27 cellular contexts compared by ENCODE assay signal in the genomic region with DNA sequence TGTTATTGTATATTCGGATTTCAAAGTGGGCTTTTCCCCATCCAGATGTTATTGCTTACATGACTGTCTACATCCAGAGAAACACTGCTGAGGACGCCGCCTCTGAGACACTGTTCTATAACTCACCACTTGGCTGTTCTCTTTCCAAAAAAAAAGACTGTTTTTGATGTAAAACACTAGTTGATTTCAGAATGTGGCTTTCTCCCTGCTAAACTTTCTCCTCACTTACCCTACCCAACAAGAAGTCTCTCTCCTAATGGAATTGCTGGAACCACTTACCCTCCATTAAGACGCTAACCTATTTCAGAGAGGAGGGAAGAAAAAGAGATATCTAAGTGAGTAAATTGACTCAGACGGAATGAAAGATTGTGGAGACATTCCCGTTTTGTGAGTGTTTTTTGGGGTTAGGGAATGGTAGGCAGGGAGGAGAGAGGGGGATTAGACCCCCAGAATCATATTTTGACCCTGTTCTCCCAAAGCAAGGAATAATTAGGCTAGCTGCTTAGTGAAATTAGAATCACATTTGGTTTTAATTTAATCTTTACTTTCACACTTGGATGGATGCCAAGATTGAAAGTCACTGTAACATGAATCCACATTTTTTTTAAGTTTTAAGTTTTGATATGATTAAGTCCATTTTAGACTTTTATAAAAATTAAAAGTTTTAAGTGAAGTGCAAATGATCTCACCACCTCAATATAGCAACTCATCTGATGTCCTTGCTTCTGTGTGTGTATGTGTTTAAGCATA.
A peak's percentile ranks its signal among the peaks of the same experiment; 100 is the strongest.
DNase-seq lines count a peak whose midpoint lies in the region; ATAC-seq and TF ChIP-seq lines count a peak whose summit lies in the region.
"Had no signal": no experiment of that assay in that cellular context is flagged by ENCODE, and none has a peak within 500 bp of the region (broad histone marks: within the 10 kb centered on the region; RNA-seq: fewer than 3 reads in every experiment).

No MANE protein-coding gene starts in this region.

- peak overlapping the region; percentile 91 to 96 (median 93) for H3K27ac Mint-ChIP-seq in nephron
- H3K27ac Mint-ChIP-seq: activated CD4-positive, alpha-beta memory T cell treated with anti-CD3 and anti-CD28 coated beads, Interleukin-2, amount 10 ng/mL, durations not matched to agents 7 days and 5 days; activated naive CD8-positive, alpha-beta T cell had no signal

- H3K4me3 Mint-ChIP-seq in nephron, result peak overlapping the region in 2 of 3 experiments; percentile 26 to 30
- H3K4me3 Mint-ChIP-seq: activated CD4-positive, alpha-beta memory T cell treated with anti-CD3 and anti-CD28 coated beads, Interleukin-2, amount 10 ng/mL, durations not matched to agents 7 days and 5 days; activated naive CD8-positive, alpha-beta T cell had no signal

- H2AFZ ChIP-seq in SK-N-SH (ENCODE audit: low read depth), result peak overlapping the region; percentile 57; the same call in 1 of the 2 replicates

- no peaks in the 10 kb centered on the region for H3K36me3 ChIP-seq in SK-N-SH (replicated peaks in 1 of 2; ENCODE audit: control insufficient read depth in 1 of 2, insufficient read depth in 2 of 2, low read length in 1 of 2)
- H3K36me3 ChIP-seq: ascending aorta, prostate gland, upper lobe of right lung had no signal

- no peaks in the 10 kb centered on the region for H3K27me3 Mint-ChIP-seq in nephron (ENCODE audit: low read depth)
- H3K27me3 Mint-ChIP-seq: activated CD4-positive, alpha-beta memory T cell treated with anti-CD3 and anti-CD28 coated beads, Interleukin-2, amount 10 ng/mL, durations not matched to agents 7 days and 5 days had no signal

- no peaks in the 10 kb centered on the region for H3F3A ChIP-seq in SK-N-SH (replicated peaks; ENCODE audit: insufficient read depth)

- no peaks in the 10 kb centered on the region for H3K36me3 Mint-ChIP-seq in nephron (ENCODE audit: low read depth)
- H3K36me3 Mint-ChIP-seq: activated naive CD8-positive, alpha-beta T cell had no signal

- WGBS in SK-N-SH (ENCODE audit: low lambda C conversion rate), result 23% methylated on average over 6 of the region's 6 CpGs

- peak in 1 of 2 experiments; percentile 16; a peak in 1 of 4 replicates for TF ChIP-seq EP300 in SK-N-SH (IDR thresholded peaks at IDR 0.05; ENCODE audit: borderline replicate concordance in 1 of 2, low read depth in 1 of 2, low read length in 1 of 2)

- DNase-seq in AG04450 (ENCODE audit: low read depth, low spot score) (peak; percentile 72), SK-N-SH (peak; percentile 30), fibroblast of the aortic adventitia (ENCODE audit: low read depth) (peak; percentile 77), ureter (ENCODE audit: low spot score) (no peak), DMS114 treated with DMSO at 0.1 percent for 48 hours (lab: John Stamatoyannopoulos, UW; ENCODE audit: unreplicated experiment) (no peak), SHP77 (lab: John Stamatoyannopoulos, UW) (no peak)
- DNase-seq: ACHN; activated CD4-positive, alpha-beta memory T cell treated with anti-CD3 and anti-CD28 coated beads, Interleukin-2, amount 10 ng/mL, durations not matched to agents 7 days and 5 days; activated CD4-positive, CD25-positive, alpha-beta regulatory T cell treated with anti-CD3 and anti-CD28 coated beads, Interleukin-2, amount 50 U/mL, for 72 hours; C1 segment of cervical spinal cord; central memory CD4-positive, alpha-beta T cell; dermis blood vessel endothelial cell; hippocampal formation; NCI-H1092 treated with DMSO at 0.1 percent for 48 hours; NCI-H187 treated with DMSO at 0.1 percent for 48 hours; NCI-H226; stimulated activated CD8-positive, alpha-beta memory T cell treated with anti-CD3 and anti-CD28 coated beads, Interleukin-4, amount 100 ng/mL, for 48 hours; T-helper 1 cell; upper lobe of right lung had no signal

- H4K20me1 ChIP-seq in SK-N-SH (ENCODE audit: insufficient read depth), result no peaks in the 10 kb centered on the region

- no peaks in the 10 kb centered on the region for H3K79me2 ChIP-seq in SK-N-SH (ENCODE audit: insufficient read depth)

- H3K9ac ChIP-seq in SK-N-SH, result no peak overlapping the region

- H3K9me3 ChIP-seq in AG04450 (ENCODE audit: control insufficient read depth, insufficient read depth, low read length) (no peaks in the 10 kb centered on the region), SK-N-SH (no peaks in the 10 kb centered on the region)
- H3K9me3 ChIP-seq: ascending aorta, prostate gland, upper lobe of right lung had no signal

- POLR2A ChIA-PET in AG04450 (lab: Yijun Ruan, JAX), result no interaction called here
- POLR2A ChIA-PET in SK-N-SH (lab: Yijun Ruan, JAX), result no interaction called here

- peak overlapping the region; percentile 28 for H3K4me3 ChIP-seq in AG04450 (ENCODE audit: low read depth, low read length)
- H3K4me3 ChIP-seq in SK-N-SH (ENCODE audit: low read depth in 2 of 2, low read length in 1 of 2), result peak overlapping the region in 1 of 2 experiments; percentile 9; a peak in 3 of 4 replicates
- no peak overlapping the region for H3K4me3 ChIP-seq in fibroblast of the aortic adventitia (ENCODE audit: low read depth, low read length)
- H3K4me3 ChIP-seq: ascending aorta, GM12878, lung, prostate gland, upper lobe of right lung had no signal

- H3K9me2 ChIP-seq in SK-N-SH, result no peaks in the 10 kb centered on the region

- TF ChIP-seq CTCF in AG04450 (IDR thresholded peaks at IDR 0.05; ENCODE audit: low read depth, low read length), result no peak
- no peak for TF ChIP-seq CTCF in SK-N-SH (IDR thresholded peaks at IDR 0.05)
- peak; percentile 24 for TF ChIP-seq CTCF in fibroblast of the aortic adventitia (IDR thresholded peaks at IDR 0.05; ENCODE audit: insufficient read depth, low read length)
- no peak for TF ChIP-seq CTCF in nephron (IDR thresholded peaks at IDR 0.05; ENCODE audit: unreplicated experiment in 3 of 3)

- TF ChIP-seq RAD21 in SK-N-SH (IDR thresholded peaks at IDR 0.05; ENCODE audit: low read length), result no peak

- H3K9me3 Mint-ChIP-seq in nephron, result no peaks in the 10 kb centered on the region
- H3K9me3 Mint-ChIP-seq: activated CD4-positive, alpha-beta memory T cell treated with anti-CD3 and anti-CD28 coated beads, Interleukin-2, amount 10 ng/mL, durations not matched to agents 7 days and 5 days had no signal

- CTCF ChIA-PET in AG04450 (lab: Charles Lee) (no interaction called here), SK-N-SH (lab: Yijun Ruan, JAX) (interaction anchor here (0.9 kb wide), 2 partner anchors 19 to 345 kb away, joined by 3 to 4 read pairs; no protein-coding TSS in a partner anchor)

- H3K27me3 ChIP-seq in AG04450 (ENCODE audit: control insufficient read depth, insufficient read depth, low read length) (no peaks in the 10 kb centered on the region), SK-N-SH (ENCODE audit: insufficient read depth) (no peaks in the 10 kb centered on the region)
- H3K27me3 ChIP-seq: ascending aorta, upper lobe of right lung had no signal

- peaks cover 34% of the 10 kb centered on the region for H3K4me1 Mint-ChIP-seq in nephron

- peak overlapping the region; percentile 64; the same call in 1 of the 2 replicates for H3K4me2 ChIP-seq in SK-N-SH

- peaks cover 0 to 23% of the 10 kb centered on the region in 2 experiments; a peak in 2 of 4 replicates for H3K4me1 ChIP-seq in SK-N-SH (ENCODE audit: control insufficient read depth in 1 of 2, insufficient read depth in 2 of 2, low read depth in 1 of 2, low read length in 1 of 2)
- H3K4me1 ChIP-seq: prostate gland had no signal

- H3K27ac ChIP-seq in AG04450 (ENCODE audit: low read depth, low read length) (peak overlapping the region; percentile 63), SK-N-SH (ENCODE audit: low read depth in 2 of 2, low read length in 1 of 2) (peak overlapping the region; percentile 70 to 86; a peak in 3 of 4 replicates)
- H3K27ac ChIP-seq: ascending aorta, upper lobe of right lung had no signal

- no peak for ATAC-seq in GM18498 (IDR thresholded peaks at IDR 0.05; ENCODE audit: unreplicated experiment)
- ATAC-seq: GM12878, HCT116, upper lobe of right lung had no signal

TF ChIP-seq in SK-N-SH, 30 proteins besides CTCF, POLR2A, EP300 and RAD21 (continues in another document):
- no peak for TF ChIP-seq RXRA (IDR thresholded peaks at IDR 0.05; ENCODE audit: borderline replicate concordance, low read depth)
- TF ChIP-seq MEF2A (IDR thresholded peaks at IDR 0.05; ENCODE audit: borderline replicate concordance, low read depth), result no peak
- no peak for TF ChIP-seq ELF1 (IDR thresholded peaks at IDR 0.05)
- no peak for TF ChIP-seq GABPA (IDR thresholded peaks at IDR 0.05; ENCODE audit: low read depth)
- TF ChIP-seq, protein P1, sequence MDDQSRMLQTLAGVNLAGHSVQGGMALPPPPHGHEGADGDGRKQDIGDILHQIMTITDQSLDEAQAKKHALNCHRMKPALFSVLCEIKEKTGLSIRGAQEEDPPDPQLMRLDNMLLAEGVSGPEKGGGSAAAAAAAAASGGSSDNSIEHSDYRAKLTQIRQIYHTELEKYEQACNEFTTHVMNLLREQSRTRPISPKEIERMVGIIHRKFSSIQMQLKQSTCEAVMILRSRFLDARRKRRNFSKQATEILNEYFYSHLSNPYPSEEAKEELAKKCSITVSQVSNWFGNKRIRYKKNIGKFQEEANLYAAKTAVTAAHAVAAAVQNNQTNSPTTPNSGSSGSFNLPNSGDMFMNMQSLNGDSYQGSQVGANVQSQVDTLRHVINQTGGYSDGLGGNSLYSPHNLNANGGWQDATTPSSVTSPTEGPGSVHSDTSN (IDR thresholded peaks at IDR 0.05), result no peak
- no peak for TF ChIP-seq RFX5 (IDR thresholded peaks at IDR 0.05; ENCODE audit: low read length)
- TF ChIP-seq SMC3 (IDR thresholded peaks at IDR 0.05; ENCODE audit: low read depth, low read length), result no peak

Comparison
In these comparisons a context has a peak if more than half of its experiments do, and no peak if none do; other contexts are left out.
1. DNase-seq: peak in AG04450 (single experiment), SK-N-SH (single experiment) and fibroblast of the aortic adventitia (single experiment); none in ureter (single experiment), DMS114 treated with DMSO at 0.1 percent for 48 hours (single experiment) and SHP77 (0 of 2).